In genomic region chr2:218168635-218169462, GRCh38 we compare ENCODE assay signal across 8 cellular contexts. TPM values are rescaled to one million over a fixed set of nuclear protein-coding genes. Genes with fewer than 3 reads are reported as not detected.
DNase-seq lines count a peak whose midpoint lies in the region; ATAC-seq and TF ChIP-seq lines count a peak whose summit lies in the region.

No MANE protein-coding gene starts in this region.

- TF ChIP-seq POLR2A in spleen (IDR thresholded peaks at IDR 0.05), result no peak

- H3K9me3 ChIP-seq in left ventricle myocardium inferior (replicated peaks) (no peaks in the 10 kb centered on the region), spleen (no peaks in the 10 kb centered on the region)

- peak; percentile 59 for ATAC-seq in HG02610 (IDR thresholded peaks at IDR 0.05; ENCODE audit: unreplicated experiment)
- no peak for ATAC-seq in GM18502 (IDR thresholded peaks at IDR 0.05; ENCODE audit: poor library complexity, unreplicated experiment)

- POLR2A ChIA-PET in RWPE1 (lab: Yijun Ruan, JAX; ENCODE audit: low non-redundant PET), result no interaction called here

- H3K36me3 ChIP-seq in left ventricle myocardium inferior, result no peaks in the 10 kb centered on the region
- H3K36me3 ChIP-seq in spleen, result peaks cover 0 to 12% (median 0%) of the 10 kb centered on the region in 6 donors

- 49 to 56% (median 50%) methylated on average over 9 of the region's 9 CpGs for WGBS in spleen, 5 donors

- H3K4me3 ChIP-seq in left ventricle myocardium inferior (no peak overlapping the region), spleen (no peak overlapping the region)

- H3K4me1 ChIP-seq in left ventricle myocardium inferior (no peaks in the 10 kb centered on the region), spleen (peaks cover 5 to 40% (median 20%) of the 10 kb centered on the region in 6 donors)

- peak; percentile 47 for DNase-seq in EH (ENCODE audit: low read depth)
- peak; percentile 29 for DNase-seq in RWPE1 (ENCODE audit: low spot score)
- DNase-seq in activated T-helper 1 cell treated with Interleukin-2 at 50 U/mL for 16 hours (ENCODE audit: low read depth), result peak; percentile 33
- peak; percentile 29 for DNase-seq in left ventricle myocardium inferior
- DNase-seq in spleen, result no peak
- no peak for DNase-seq in posterior vena cava (ENCODE audit: low spot score)

- CTCF ChIA-PET in RWPE1 (lab: Yijun Ruan, JAX), result interaction anchor here (0.6 to 1.2 kb wide), 2 partner anchors 73 to 84 kb away, joined by 3 read pairs; no protein-coding TSS in a partner anchor

- TF ChIP-seq CTCF in RWPE1 (conservative IDR thresholded peaks at IDR 0.05; ENCODE audit: low read depth), result peak; percentile 62
- peak; percentile 76 for TF ChIP-seq CTCF in left ventricle myocardium inferior (IDR thresholded peaks at IDR 0.05; ENCODE audit: borderline replicate concordance)
- peak; percentile 7 to 79 (median 63) for TF ChIP-seq CTCF in spleen (IDR thresholded peaks at IDR 0.05 in 8 of 11, conservative IDR thresholded peaks at IDR 0.05 in 3 of 11)

- H3K27me3 ChIP-seq in left ventricle myocardium inferior (ENCODE audit: low read depth) (peaks cover 51% of the 10 kb centered on the region), spleen (replicated peaks in 1 of 7) (no peaks in the 10 kb centered on the region)

- intact Hi-C loops in left ventricle myocardium inferior (cut with micrococcal nuclease), result no loop called here
- intact Hi-C loops in spleen (cut with DNase I; ENCODE audit: low total_unique reads), result no loop called here
- intact Hi-C loops in posterior vena cava (cut with DNase I), result no loop called here

- H3K27ac ChIP-seq in RWPE1, result no peak overlapping the region
- no peak overlapping the region for H3K27ac ChIP-seq in left ventricle myocardium inferior (replicated peaks)
- peak overlapping the region in 1 of 8 donors; percentile 83 for H3K27ac ChIP-seq in spleen

RNA-seq across cellular contexts. Expression of gene CXCR1, which starts 2.1 kb away (rescaled TPM):
- total RNA-seq in left ventricle myocardium inferior (0.44 TPM), spleen (100 to 1,000 TPM in 2 of 7 donors, 10 to 100 TPM in 5; 19.4 to 139 (median 48.4) TPM), posterior vena cava (1 to 10 TPM; 1.1 to 2.5 TPM)
- polyA plus RNA-seq in spleen, result 1 to 10 TPM in 2 of 3 donors, under 1 TPM in 1; 0.70 to 6.6 (median 4.9) TPM

RNA-seq across cellular contexts. Expression of gene CXCR2, which starts 43.0 kb away (rescaled TPM):
- total RNA-seq in left ventricle myocardium inferior (0.96 TPM), spleen (100 to 1,000 TPM in 1 of 7 donors, 10 to 100 TPM in 6; 24.4 to 113 (median 56.2) TPM), posterior vena cava (1 to 10 TPM; 2.0 to 2.5 TPM)
- 1 to 10 TPM in 2 of 3 donors, under 1 TPM in 1; 0.39 to 6.5 (median 2.6) TPM for polyA plus RNA-seq in spleen

RNA-seq across cellular contexts. Expression of gene ARPC2, which starts 48.1 kb away (rescaled TPM):
- total RNA-seq in left ventricle myocardium inferior, result 135 TPM
- total RNA-seq in spleen, result 100 to 1,000 TPM; 344 to 554 (median 430) TPM
- 100 to 1,000 TPM; 262 to 317 (median 289) TPM for polyA plus RNA-seq in spleen
- 100 to 1,000 TPM; 258 to 291 TPM for total RNA-seq in posterior vena cava

Comparison
In these comparisons a context has a peak if more than half of its experiments do, and no peak if none do; other contexts are left out.
1. DNase-seq: peak in EH (single experiment), RWPE1 (single experiment), activated T-helper 1 cell treated with Interleukin-2 at 50 U/mL for 16 hours (single experiment) and left ventricle myocardium inferior (single experiment); none in spleen (single experiment) and posterior vena cava (single experiment).
2. RNA of gene CXCR1, which starts 2.1 kb away (total RNA-seq): 19.4 to 139 TPM in spleen; 1.1 to 2.5 TPM in posterior vena cava and 0.44 TPM in left ventricle myocardium inferior (single experiment); every median in the first group is over 4 times any median in the second.
3. RNA of gene CXCR2, which starts 43.0 kb away (total RNA-seq): 24.4 to 113 TPM in spleen; 2.0 to 2.5 TPM in posterior vena cava and 0.96 TPM in left ventricle myocardium inferior (single experiment); every median in the first group is over 4 times any median in the second.
4. Peak in every context shown above with its lines, with median percentiles within 50 percentile points of each other: CTCF ChIP-seq.